Comparison of ENCODE assay signal across 1 cellular context in genomic region chr3:150286390-150287147, GRCh38.
A peak's percentile ranks its signal among the peaks of the same experiment; 100 is the strongest.
TF ChIP-seq lines count a peak whose summit lies in the region.

No MANE protein-coding gene starts in this region.

TF ChIP-seq in Ishikawa, 13 proteins besides CTCF, POLR2A, EP300 and RAD21 (continued from another document):
- TF ChIP-seq REST (IDR thresholded peaks at IDR 0.05; ENCODE audit: low read depth) = no peak
- TF ChIP-seq YY1 (IDR thresholded peaks at IDR 0.05; ENCODE audit: low read depth) = peak; percentile 76
- no peak for TF ChIP-seq NFIC (IDR thresholded peaks at IDR 0.05)
- TF ChIP-seq USF1 (IDR thresholded peaks at IDR 0.05) = no peak
